9 cellular contexts compared by ENCODE assay signal in genomic region chr7:142301923-142302550, GRCh38. TPM values are rescaled to one million over a fixed set of nuclear protein-coding genes. Genes with fewer than 3 reads are reported as not detected.
DNase-seq lines count a peak whose midpoint lies in the region; ATAC-seq, FAIRE-seq and TF ChIP-seq lines count a peak whose summit lies in the region.
"Had no signal": no experiment of that assay in that cellular context is flagged by ENCODE, and none has a peak within 500 bp of the region (broad histone marks: within the 10 kb centered on the region; RNA-seq: fewer than 3 reads in every experiment).

No MANE protein-coding gene starts in this region.

- H3K4me1 ChIP-seq in OCI-LY1 (ENCODE audit: insufficient read depth, low read length, severe bottlenecking), result no peaks in the 10 kb centered on the region

- no peaks in the 10 kb centered on the region for H3K36me3 ChIP-seq in OCI-LY1 (ENCODE audit: insufficient read depth, low read length)

- no peaks in the 10 kb centered on the region for H4K20me1 ChIP-seq in OCI-LY1 (ENCODE audit: insufficient read depth, low read length)

- no peak overlapping the region for H3K4me3 Mint-ChIP-seq in activated CD4-positive, alpha-beta memory T cell treated with anti-CD3 and anti-CD28 coated beads, Interleukin-2, amount 10 ng/mL, durations not matched to agents 7 days and 5 days
- no peak overlapping the region for H3K4me3 Mint-ChIP-seq in T-cell

- H3K36me3 Mint-ChIP-seq in activated CD4-positive, alpha-beta memory T cell treated with anti-CD3 and anti-CD28 coated beads, Interleukin-2, amount 10 ng/mL, durations not matched to agents 7 days and 5 days (ENCODE audit: low read depth), result no peaks in the 10 kb centered on the region
- H3K36me3 Mint-ChIP-seq in T-cell, result no peaks in the 10 kb centered on the region

- peaks cover 16% of the 10 kb centered on the region for H3K27me3 Mint-ChIP-seq in activated CD4-positive, alpha-beta memory T cell treated with anti-CD3 and anti-CD28 coated beads, Interleukin-2, amount 10 ng/mL, durations not matched to agents 7 days and 5 days
- H3K27me3 Mint-ChIP-seq in T-cell, result peaks cover 13 to 37% of the 10 kb centered on the region in 2 donors

- no peaks in the 10 kb centered on the region for H3K9me3 Mint-ChIP-seq in activated CD4-positive, alpha-beta memory T cell treated with anti-CD3 and anti-CD28 coated beads, Interleukin-2, amount 10 ng/mL, durations not matched to agents 7 days and 5 days
- no peaks in the 10 kb centered on the region for H3K9me3 Mint-ChIP-seq in T-cell

- H3F3A ChIP-seq in OCI-LY1 (ENCODE audit: insufficient read depth, low read length), result no peaks in the 10 kb centered on the region

- ATAC-seq in HG02623 (IDR thresholded peaks at IDR 0.05; ENCODE audit: unreplicated experiment), result no peak
- no peak for ATAC-seq in T-cell (replicated peaks in 1 of 4)
- ATAC-seq in GM18520 (IDR thresholded peaks at IDR 0.05; ENCODE audit: unreplicated experiment), result no peak

- H3K27ac ChIP-seq in C4-2B (no peak overlapping the region), OCI-LY1 (ENCODE audit: low read depth, low read length, poor library complexity, severe bottlenecking) (no peak overlapping the region)

- peaks cover 7% of the 10 kb centered on the region; the same call in 1 of the 2 replicates for H3K27me3 ChIP-seq in OCI-LY1 (ENCODE audit: insufficient read depth, low read length)

- no peaks in the 10 kb centered on the region for H3K79me2 ChIP-seq in OCI-LY1 (ENCODE audit: insufficient read depth, low read length)

- no peak overlapping the region for H3K9ac ChIP-seq in OCI-LY1 (ENCODE audit: low read length)

- H2AFZ ChIP-seq in OCI-LY1 (ENCODE audit: low read length), result no peak overlapping the region

- H3K4me1 Mint-ChIP-seq in activated CD4-positive, alpha-beta memory T cell treated with anti-CD3 and anti-CD28 coated beads, Interleukin-2, amount 10 ng/mL, durations not matched to agents 7 days and 5 days, result peaks cover 6% of the 10 kb centered on the region
- peaks cover 24 to 46% (median 24%) of the 10 kb centered on the region in 3 donors for H3K4me1 Mint-ChIP-seq in T-cell

- H3K4me3 ChIP-seq in OCI-LY1 (ENCODE audit: low read depth, low read length, poor library complexity, severe bottlenecking) (no peak overlapping the region), foreskin fibroblast (ENCODE audit: low read depth in 1 of 2, low read length in 2 of 2) (no peak overlapping the region)

- peak; percentile 62 for FAIRE-seq in GM19239 (lab: Jason Lieb, UNC)

- DNase-seq in GM19239 (ENCODE audit: insufficient read length, low spot score) (peak; percentile 21), foreskin fibroblast (no peak), T-cell (no peak)
- no peak for DNase-seq in activated CD4-positive, alpha-beta memory T cell treated with anti-CD3 and anti-CD28 coated beads, Interleukin-2, amount 10 ng/mL, durations not matched to agents 7 days and 5 days
- DNase-seq: activated effector memory CD4-positive, alpha-beta T cell treated with Interleukin-2 at 50 U/mL for 16 hours had no signal

- H3K9me3 ChIP-seq in OCI-LY1 (ENCODE audit: low read length), result no peaks in the 10 kb centered on the region

- POLR2A ChIA-PET in activated CD4-positive, alpha-beta memory T cell treated with anti-CD3 and anti-CD28 coated beads, Interleukin-2, amount 10 ng/mL, durations not matched to agents 7 days and 5 days (lab: Charles Lee), result no interaction called here
- POLR2A ChIA-PET in T-cell (lab: Charles Lee), result interaction anchor here in 1 of 2 donors (0.6 kb wide), 1 partner anchor 586 kb away, joined by 5 read pairs; no protein-coding TSS in a partner anchor

- peak; percentile 88 for TF ChIP-seq CTCF in C4-2B (conservative IDR thresholded peaks at IDR 0.05)
- TF ChIP-seq CTCF in OCI-LY1 (IDR thresholded peaks at IDR 0.05; ENCODE audit: low read length), result peak; percentile 78
- TF ChIP-seq CTCF in foreskin fibroblast (IDR thresholded peaks at IDR 0.05; ENCODE audit: low read depth, low read length), result peak; percentile 31

- no peaks in the 10 kb centered on the region for H3K9me2 ChIP-seq in OCI-LY1 (ENCODE audit: low read depth, low read length)

- H3K27ac Mint-ChIP-seq in activated CD4-positive, alpha-beta memory T cell treated with anti-CD3 and anti-CD28 coated beads, Interleukin-2, amount 10 ng/mL, durations not matched to agents 7 days and 5 days, result no peak overlapping the region
- no peak overlapping the region for H3K27ac Mint-ChIP-seq in T-cell

- H3K4me2 ChIP-seq in OCI-LY1 (ENCODE audit: low read length), result no peak overlapping the region

- CTCF ChIA-PET in activated CD4-positive, alpha-beta memory T cell treated with anti-CD3 and anti-CD28 coated beads, Interleukin-2, amount 10 ng/mL, durations not matched to agents 7 days and 5 days (lab: Charles Lee), result interaction anchor here (0.6 to 4.8 kb wide), 18 partner anchors 10 to 701 kb away, joined by 3 to 48 read pairs (median 6); no protein-coding TSS in a partner anchor
- CTCF ChIA-PET in T-cell (lab: Charles Lee), result interaction anchor here (0.5 to 1.5 kb wide), 3 partner anchors 326 to 1600 kb away, joined by 3 to 4 read pairs (median 3); partner anchors contain the start of gene TCAF1 (in 1 of the 2)

RNA-seq across cellular contexts. Expression of gene PRSS58, which starts 44.2 kb away (rescaled TPM):
- not detected for total RNA-seq in activated CD4-positive, alpha-beta memory T cell treated with anti-CD3 and anti-CD28 coated beads, Interleukin-2, amount 10 ng/mL, durations not matched to agents 7 days and 5 days
- not detected for total RNA-seq in T-cell

Comparison
In these comparisons a context has a peak if more than half of its experiments do, and no peak if none do; other contexts are left out.
1. CTCF ChIP-seq: peak in every context shown above with its lines; median percentile 88 in C4-2B; 78 in OCI-LY1; 31 in foreskin fibroblast.